ENCODE assay signal across 5 cellular contexts in the genomic region with DNA sequence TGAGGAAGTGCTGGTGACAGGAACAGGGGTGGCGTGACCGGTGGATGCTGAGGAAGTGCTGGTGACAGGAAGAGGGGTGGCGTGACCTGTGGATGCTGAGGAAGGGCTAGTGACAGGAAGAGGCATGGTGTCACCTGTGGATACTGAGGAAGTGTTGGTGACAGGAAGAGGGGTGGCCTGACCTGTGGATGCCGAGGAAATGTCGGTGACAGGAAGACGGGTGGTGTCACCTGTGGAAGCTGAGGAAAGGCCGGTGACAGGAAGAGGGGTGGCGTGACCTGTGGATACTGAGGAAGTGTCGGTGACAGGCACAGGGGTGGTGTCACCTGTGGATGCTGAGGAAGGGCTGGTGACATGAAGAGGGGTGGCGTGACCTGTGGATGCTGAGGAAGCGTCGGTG. TPM values are rescaled to one million over a fixed set of nuclear protein-coding genes. Genes with fewer than 3 reads are reported as not detected.
"Had no signal": no experiment of that assay in that cellular context is flagged by ENCODE, and none has a peak within 500 bp of the region (broad histone marks: within the 10 kb centered on the region; RNA-seq: fewer than 3 reads in every experiment).

No MANE protein-coding gene starts in this region.

RNA-seq across cellular contexts. Expression of a gene that starts 30.5 kb away (rescaled TPM):
- total RNA-seq: dermis microvascular lymphatic vessel endothelial cell, lung microvascular endothelial cell, neural crest cell, smooth muscle cell, thoracic aorta had no signal
- polyA plus RNA-seq: smooth muscle cell had no signal
